In the genomic region with DNA sequence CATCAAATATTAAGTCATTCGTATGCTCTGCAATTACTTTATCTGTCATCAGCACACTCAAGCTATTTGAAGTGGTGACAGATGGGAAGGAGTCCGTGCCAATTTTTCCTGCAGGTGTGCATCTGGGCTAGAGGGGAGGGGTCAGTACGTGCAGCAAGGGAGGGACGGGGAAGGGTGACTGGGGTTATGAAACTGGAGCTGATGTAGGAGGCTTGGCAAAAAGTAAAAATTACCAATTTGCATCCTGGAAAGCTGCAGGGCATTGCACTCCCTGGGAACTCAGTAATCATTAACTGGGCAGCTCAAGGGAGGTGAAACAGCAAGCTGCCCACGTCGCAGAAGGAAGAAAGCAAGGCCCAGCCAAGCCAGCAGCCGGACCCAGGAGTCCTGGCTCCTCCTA, we compare ENCODE assay signal across 17 cellular contexts.
DNase-seq lines count a peak whose midpoint lies in the region; FAIRE-seq and TF ChIP-seq lines count a peak whose summit lies in the region.
"Had no signal": no experiment of that assay in that cellular context is flagged by ENCODE, and none has a peak within 500 bp of the region (broad histone marks: within the 10 kb centered on the region; RNA-seq: fewer than 3 reads in every experiment).

No MANE protein-coding gene starts in this region.

- H3K79me2 ChIP-seq in Karpas-422 (ENCODE audit: low read length) = no peaks in the 10 kb centered on the region

- H2AFZ ChIP-seq in Karpas-422 (ENCODE audit: low read length) = no peak overlapping the region

- H3K9me2 ChIP-seq in Karpas-422 (replicated peaks; ENCODE audit: insufficient read depth, low read length) = no peaks in the 10 kb centered on the region

- no peak overlapping the region for H3K4me2 ChIP-seq in Karpas-422 (ENCODE audit: low read depth, low read length, poor library complexity, severe bottlenecking)

- H4K20me1 ChIP-seq in Karpas-422 (ENCODE audit: insufficient read depth, low read depth, low read length) = no peaks in the 10 kb centered on the region

- no peak for FAIRE-seq in bronchial epithelial cell (lab: Jason Lieb, UNC)

- H3K4me3 ChIP-seq in bronchial epithelial cell (ENCODE audit: low read depth, low read length) (no peak overlapping the region), Karpas-422 (ENCODE audit: low read length) (no peak overlapping the region)
- H3K4me3 ChIP-seq: coronary artery, esophagus muscularis mucosa, lung had no signal

- DNase-seq in NCI-H1436 (lab: John Stamatoyannopoulos, UW) (peak; percentile 45), NCI-H1436 treated with DMSO at 0.1 percent for 48 hours (lab: John Stamatoyannopoulos, UW) (no peak), NCI-H345 (lab: John Stamatoyannopoulos, UW) (peak; percentile 76), bronchial epithelial cell (ENCODE audit: low read depth) (peak; percentile 68), type B pancreatic cell (ENCODE audit: extremely low spot score, unreplicated experiment) (no peak), occipital lobe (lab: John Stamatoyannopoulos, UW) (no peak), Karpas-422 (no peak), anterior cingulate cortex (lab: John Stamatoyannopoulos, UW) (no peak)
- DNase-seq: activated T-cell treated with anti-CD3 and anti-CD28 coated beads, Interleukin-2, amount 50 U/mL, for 24 hours; amniotic stem cell; CD4-positive, CD25-positive, alpha-beta regulatory T cell; hippocampal formation; OCI-M1 had no signal

- peaks cover 2% of the 10 kb centered on the region for H3K36me3 Mint-ChIP-seq in type B pancreatic cell
- H3K36me3 Mint-ChIP-seq: CD4-positive, CD25-positive, alpha-beta regulatory T cell had no signal

- H3K4me1 ChIP-seq in Karpas-422 (ENCODE audit: low read length) = no peaks in the 10 kb centered on the region
- H3K4me1 ChIP-seq: esophagus muscularis mucosa had no signal

- peaks cover 2% of the 10 kb centered on the region for H3K9me3 Mint-ChIP-seq in type B pancreatic cell
- H3K9me3 Mint-ChIP-seq: activated T-cell treated with anti-CD3 and anti-CD28 coated beads, Interleukin-2, amount 50 U/mL, for 24 hours had no signal

- peaks cover 14% of the 10 kb centered on the region for H3K27me3 Mint-ChIP-seq in type B pancreatic cell
- H3K27me3 Mint-ChIP-seq: activated T-cell treated with anti-CD3 and anti-CD28 coated beads, Interleukin-2, amount 50 U/mL, for 24 hours; CD4-positive, CD25-positive, alpha-beta regulatory T cell had no signal

- TF ChIP-seq CTCF in bronchial epithelial cell (IDR thresholded peaks at IDR 0.05; ENCODE audit: insufficient read depth, low read length, severe bottlenecking) (no peak), type B pancreatic cell (conservative IDR thresholded peaks at IDR 0.05) (no peak)

- H3K9me3 ChIP-seq in Karpas-422 (ENCODE audit: low read length) = no peaks in the 10 kb centered on the region
- H3K9me3 ChIP-seq: esophagus muscularis mucosa had no signal

- H3K9ac ChIP-seq in Karpas-422 (ENCODE audit: low read length) = no peak overlapping the region

- H3K4me3 Mint-ChIP-seq in type B pancreatic cell = peak overlapping the region; percentile 3
- H3K4me3 Mint-ChIP-seq: activated T-cell treated with anti-CD3 and anti-CD28 coated beads, Interleukin-2, amount 50 U/mL, for 24 hours; CD4-positive, CD25-positive, alpha-beta regulatory T cell had no signal

- H3K27me3 ChIP-seq in bronchial epithelial cell (ENCODE audit: control insufficient read depth, insufficient read depth, low read length) (peaks cover 2% of the 10 kb centered on the region), Karpas-422 (ENCODE audit: low read length) (no peaks in the 10 kb centered on the region)

- H3K27ac ChIP-seq in Karpas-422 (ENCODE audit: low read length) = no peak overlapping the region
- H3K27ac ChIP-seq: 22Rv1, coronary artery, esophagus muscularis mucosa had no signal

- peaks cover 29% of the 10 kb centered on the region for H3K4me1 Mint-ChIP-seq in type B pancreatic cell (ENCODE audit: unreplicated experiment)

- no peak overlapping the region for H3K27ac Mint-ChIP-seq in type B pancreatic cell
- H3K27ac Mint-ChIP-seq: activated T-cell treated with anti-CD3 and anti-CD28 coated beads, Interleukin-2, amount 50 U/mL, for 24 hours; CD4-positive, CD25-positive, alpha-beta regulatory T cell had no signal

- H3K36me3 ChIP-seq in bronchial epithelial cell (ENCODE audit: control insufficient read depth, insufficient read depth, low read length) (no peaks in the 10 kb centered on the region), Karpas-422 (ENCODE audit: insufficient read depth, low read length) (no peaks in the 10 kb centered on the region)
- H3K36me3 ChIP-seq: esophagus muscularis mucosa had no signal

Comparison
In these comparisons a context has a peak if more than half of its experiments do, and no peak if none do; other contexts are left out.
1. DNase-seq: peak in NCI-H1436 (single experiment), NCI-H345 (single experiment) and bronchial epithelial cell (single experiment); none in NCI-H1436 treated with DMSO at 0.1 percent for 48 hours (single experiment), type B pancreatic cell (single experiment), occipital lobe (single experiment), Karpas-422 (single experiment) and anterior cingulate cortex (0 of 58).